16 cellular contexts compared by ENCODE assay signal in genomic region chr3:15440891-15441290, GRCh38. TPM values are rescaled to one million over a fixed set of nuclear protein-coding genes. Genes with fewer than 3 reads are reported as not detected.
DNase-seq lines count a peak whose midpoint lies in the region; ATAC-seq and TF ChIP-seq lines count a peak whose summit lies in the region.
"Had no signal": no experiment of that assay in that cellular context is flagged by ENCODE, and none has a peak within 500 bp of the region (broad histone marks: within the 10 kb centered on the region; RNA-seq: fewer than 3 reads in every experiment).

No MANE protein-coding gene starts in this region.

- intact Hi-C loops in right cardiac atrium (cut with DNase I), result no loop called here

- CTCF ChIA-PET in activated naive CD4-positive, alpha-beta T cell treated with anti-CD3 and anti-CD28 coated beads, Interleukin-2, amount 10 ng/mL, durations not matched to agents 7 days and 5 days (lab: Charles Lee), result interaction anchor here (1.2 kb wide), 1 partner anchor 10 kb away, joined by 3 read pairs; no protein-coding TSS in a partner anchor
- CTCF ChIA-PET in activated CD8-positive, alpha-beta T cell treated with anti-CD3 and anti-CD28 coated beads, Interleukin-2, amount 10 ng/mL, durations not matched to agents 7 days and 5 days (lab: Charles Lee), result interaction anchor here (1.1 kb wide), 1 partner anchor 173 kb away, joined by 3 read pairs; no protein-coding TSS in a partner anchor

- POLR2A ChIA-PET in activated CD8-positive, alpha-beta T cell treated with anti-CD3 and anti-CD28 coated beads, Interleukin-2, amount 10 ng/mL, durations not matched to agents 7 days and 5 days (lab: Charles Lee), result no interaction called here

- no peak overlapping the region for H3K4me3 Mint-ChIP-seq in activated naive CD4-positive, alpha-beta T cell treated with anti-CD3 and anti-CD28 coated beads, Interleukin-2, amount 10 ng/mL, durations not matched to agents 7 days and 5 days
- H3K4me3 Mint-ChIP-seq in activated CD8-positive, alpha-beta T cell treated with anti-CD3 and anti-CD28 coated beads, Interleukin-2, amount 10 ng/mL, durations not matched to agents 7 days and 5 days, result no peak overlapping the region
- H3K4me3 Mint-ChIP-seq: dendritic cell treated with granulocyte-macrophage colony-stimulating factor and Interleukin-4, amounts not matched to agents 40 ng/mL and 50 ng/mL, for 4 days had no signal

- H3K36me3 ChIP-seq in thoracic aorta, result peaks cover 30% of the 10 kb centered on the region

- H3K4me1 ChIP-seq in thoracic aorta (ENCODE audit: control insufficient read depth in 1 of 2, low read depth in 2 of 2) (peaks cover 19 to 31% of the 10 kb centered on the region in 2 donors), right cardiac atrium (ENCODE audit: control insufficient read depth, insufficient read depth, low read length) (no peaks in the 10 kb centered on the region)

- H3K9me3 Mint-ChIP-seq in activated naive CD4-positive, alpha-beta T cell treated with anti-CD3 and anti-CD28 coated beads, Interleukin-2, amount 10 ng/mL, durations not matched to agents 7 days and 5 days, result no peaks in the 10 kb centered on the region
- no peaks in the 10 kb centered on the region for H3K9me3 Mint-ChIP-seq in activated CD8-positive, alpha-beta T cell treated with anti-CD3 and anti-CD28 coated beads, Interleukin-2, amount 10 ng/mL, durations not matched to agents 7 days and 5 days (ENCODE audit: insufficient read depth)
- H3K9me3 Mint-ChIP-seq: dendritic cell treated with granulocyte-macrophage colony-stimulating factor and Interleukin-4, amounts not matched to agents 40 ng/mL and 50 ng/mL, for 4 days had no signal

- H3K27ac ChIP-seq in thoracic aorta (peak overlapping the region; percentile 66 to 82), right cardiac atrium (ENCODE audit: low read length) (no peak overlapping the region)

- no peak for ATAC-seq in activated CD8-positive, alpha-beta T cell treated with anti-CD3 and anti-CD28 coated beads, Interleukin-2, amount 10 ng/mL, durations not matched to agents 7 days and 5 days
- ATAC-seq in thoracic aorta (ENCODE audit: insufficient number of reproducible peaks, low FRiP score, low read depth) (peak; percentile 54), HG03135 (IDR thresholded peaks at IDR 0.05; ENCODE audit: unreplicated experiment) (no peak), right cardiac atrium (no peak)
- ATAC-seq: HCT116, left lung had no signal

- TF ChIP-seq CTCF in fibroblast of the aortic adventitia (IDR thresholded peaks at IDR 0.05; ENCODE audit: insufficient read depth, low read length), result no peak
- TF ChIP-seq CTCF in thoracic aorta (IDR thresholded peaks at IDR 0.05), result no peak

- DNase-seq in activated naive CD4-positive, alpha-beta T cell treated with anti-CD3 and anti-CD28 coated beads, Interleukin-2, amount 10 ng/mL, durations not matched to agents 7 days and 5 days, result no peak
- no peak for DNase-seq in activated naive CD4-positive, alpha-beta T cell treated with Interleukin-2 at 50 U/mL for 16 hours
- DNase-seq in activated CD8-positive, alpha-beta T cell treated with anti-CD3 and anti-CD28 coated beads, Interleukin-2, amount 10 ng/mL, durations not matched to agents 7 days and 5 days, result no peak
- DNase-seq in fibroblast of the aortic adventitia (ENCODE audit: low read depth), result peak; percentile 85
- no peak for DNase-seq in thoracic aorta (ENCODE audit: low spot score)
- DNase-seq in NCI-H774 (lab: John Stamatoyannopoulos, UW), result no peak
- no peak for DNase-seq in right cardiac atrium
- DNase-seq: activated CD4-positive, alpha-beta T cell treated with anti-CD3 and anti-CD28 coated beads for 1 hour; left lung; NCI-H1694; NCI-H82; nucleus accumbens; stimulated activated CD8-positive, alpha-beta memory T cell treated with anti-CD3 and anti-CD28 coated beads, Interleukin-4, amount 100 ng/mL, for 48 hours had no signal

- H3K36me3 Mint-ChIP-seq in activated naive CD4-positive, alpha-beta T cell treated with anti-CD3 and anti-CD28 coated beads, Interleukin-2, amount 10 ng/mL, durations not matched to agents 7 days and 5 days, result peaks cover 77% of the 10 kb centered on the region
- H3K36me3 Mint-ChIP-seq in activated CD8-positive, alpha-beta T cell treated with anti-CD3 and anti-CD28 coated beads, Interleukin-2, amount 10 ng/mL, durations not matched to agents 7 days and 5 days (ENCODE audit: low read depth), result peaks cover 82% of the 10 kb centered on the region

- H3K27me3 ChIP-seq in thoracic aorta (replicated peaks; ENCODE audit: insufficient read depth) (no peaks in the 10 kb centered on the region), right cardiac atrium (ENCODE audit: control insufficient read depth, insufficient read depth) (no peaks in the 10 kb centered on the region)
- H3K27me3 ChIP-seq: left lung had no signal

- no peaks in the 10 kb centered on the region for H3K27me3 Mint-ChIP-seq in activated naive CD4-positive, alpha-beta T cell treated with anti-CD3 and anti-CD28 coated beads, Interleukin-2, amount 10 ng/mL, durations not matched to agents 7 days and 5 days
- H3K27me3 Mint-ChIP-seq in activated CD8-positive, alpha-beta T cell treated with anti-CD3 and anti-CD28 coated beads, Interleukin-2, amount 10 ng/mL, durations not matched to agents 7 days and 5 days (ENCODE audit: low read depth), result no peaks in the 10 kb centered on the region
- H3K27me3 Mint-ChIP-seq: dendritic cell treated with granulocyte-macrophage colony-stimulating factor and Interleukin-4, amounts not matched to agents 40 ng/mL and 50 ng/mL, for 4 days had no signal

- peaks cover 18% of the 10 kb centered on the region for H3K4me1 Mint-ChIP-seq in activated naive CD4-positive, alpha-beta T cell treated with anti-CD3 and anti-CD28 coated beads, Interleukin-2, amount 10 ng/mL, durations not matched to agents 7 days and 5 days
- peaks cover 33% of the 10 kb centered on the region for H3K4me1 Mint-ChIP-seq in activated CD8-positive, alpha-beta T cell treated with anti-CD3 and anti-CD28 coated beads, Interleukin-2, amount 10 ng/mL, durations not matched to agents 7 days and 5 days (ENCODE audit: low read depth)

- H3K9me3 ChIP-seq in thoracic aorta, result no peaks in the 10 kb centered on the region
- no peaks in the 10 kb centered on the region for H3K9me3 ChIP-seq in right cardiac atrium (ENCODE audit: control insufficient read depth, low read length)
- H3K9me3 ChIP-seq: left lung had no signal

- 58% methylated on average over 4 of the region's 4 CpGs for WGBS in right cardiac atrium

- peak overlapping the region; percentile 61 for H3K27ac Mint-ChIP-seq in activated naive CD4-positive, alpha-beta T cell treated with anti-CD3 and anti-CD28 coated beads, Interleukin-2, amount 10 ng/mL, durations not matched to agents 7 days and 5 days
- H3K27ac Mint-ChIP-seq in activated CD8-positive, alpha-beta T cell treated with anti-CD3 and anti-CD28 coated beads, Interleukin-2, amount 10 ng/mL, durations not matched to agents 7 days and 5 days, result peak overlapping the region; percentile 77
- H3K27ac Mint-ChIP-seq: dendritic cell treated with granulocyte-macrophage colony-stimulating factor and Interleukin-4, amounts not matched to agents 40 ng/mL and 50 ng/mL, for 4 days had no signal

- H3K4me3 ChIP-seq in fibroblast of the aortic adventitia (ENCODE audit: low read depth, low read length) (no peak overlapping the region), thoracic aorta (no peak overlapping the region), right cardiac atrium (ENCODE audit: low read length) (no peak overlapping the region)
- H3K4me3 ChIP-seq: left lung had no signal

RNA-seq across cellular contexts. Expression of gene EAF1, which starts 13.5 kb away (rescaled TPM):
- 10 to 100 TPM; 31.3 to 31.5 TPM for total RNA-seq in activated CD8-positive, alpha-beta T cell treated with anti-CD3 and anti-CD28 coated beads, Interleukin-2, amount 10 ng/mL, durations not matched to agents 7 days and 5 days
- 15.2 and 21.1 TPM in 2 replicates for total RNA-seq in fibroblast of the aortic adventitia (ENCODE audit: low replicate concordance)
- total RNA-seq in thoracic aorta, result 10 to 100 TPM; 22.7 to 34.3 TPM
- total RNA-seq in right cardiac atrium, result 10 to 100 TPM in 1 of 4 donors, 1 to 10 TPM in 3; 6.7 to 13.1 (median 8.3) TPM
- polyA plus RNA-seq in right cardiac atrium, result 3.3 TPM

RNA-seq across cellular contexts. Expression of gene METTL6, which starts 13.5 kb away (rescaled TPM):
- 10 to 100 TPM; 18.2 to 20.6 TPM for total RNA-seq in activated CD8-positive, alpha-beta T cell treated with anti-CD3 and anti-CD28 coated beads, Interleukin-2, amount 10 ng/mL, durations not matched to agents 7 days and 5 days
- 30.0 and 30.6 TPM in 2 replicates for total RNA-seq in fibroblast of the aortic adventitia (ENCODE audit: low replicate concordance)
- total RNA-seq in thoracic aorta, result 10 to 100 TPM in 1 of 2 donors, 1 to 10 TPM in 1; 8.9 to 18.6 TPM
- 10 to 100 TPM in 3 of 4 donors, 1 to 10 TPM in 1; 8.3 to 11.8 (median 10.6) TPM for total RNA-seq in right cardiac atrium
- 8.8 TPM for polyA plus RNA-seq in right cardiac atrium
